ENCODE assay signal across 8 cellular contexts in genomic region chr2:25558262-25558661, GRCh38.
A peak's percentile ranks its signal among the peaks of the same experiment; 100 is the strongest.
DNase-seq lines count a peak whose midpoint lies in the region; ATAC-seq and TF ChIP-seq lines count a peak whose summit lies in the region.

No MANE protein-coding gene starts in this region.

- BruUV-seq in PC-9 (replicated peaks; lab: Mats Ljungman, UMichigan): no TSS peak

- no peak overlapping the region for H3K4me3 ChIP-seq in CD8-positive, alpha-beta memory T cell (ENCODE audit: low read length)
- H3K4me3 ChIP-seq in HUES64 (ENCODE audit: low read length): no peak overlapping the region
- no peak overlapping the region for H3K4me3 ChIP-seq in PC-9
- H3K4me3 ChIP-seq in thyroid gland (replicated peaks in 1 of 3): no peak overlapping the region

- ATAC-seq in GM21360 (IDR thresholded peaks at IDR 0.05; ENCODE audit: unreplicated experiment): peak; percentile 59
- ATAC-seq in activated CD8-positive, alpha-beta T cell treated with anti-CD3 and anti-CD28 coated beads, Interleukin-2, amount 10 ng/mL, durations not matched to agents 7 days and 5 days: peak; percentile 98

- H3K36me3 ChIP-seq in CD8-positive, alpha-beta memory T cell (ENCODE audit: insufficient read depth, low read length): no peaks in the 10 kb centered on the region
- no peaks in the 10 kb centered on the region for H3K36me3 ChIP-seq in HUES64 (ENCODE audit: insufficient read depth, low read length)
- no peaks in the 10 kb centered on the region for H3K36me3 ChIP-seq in PC-9 (ENCODE audit: low read depth)
- no peaks in the 10 kb centered on the region for H3K36me3 ChIP-seq in thyroid gland

- peaks cover 21 to 27% (median 26%) of the 10 kb centered on the region in 3 donors for H3K4me1 Mint-ChIP-seq in CD8-positive, alpha-beta memory T cell
- peaks cover 44% of the 10 kb centered on the region for H3K4me1 Mint-ChIP-seq in activated CD8-positive, alpha-beta T cell treated with anti-CD3 and anti-CD28 coated beads, Interleukin-2, amount 10 ng/mL, durations not matched to agents 7 days and 5 days (ENCODE audit: low read depth)

- H3K9me2 ChIP-seq in PC-9 (ENCODE audit: insufficient read depth): no peaks in the 10 kb centered on the region; the same call in 1 of the 2 replicates

- no peaks in the 10 kb centered on the region for H3K27me3 Mint-ChIP-seq in CD8-positive, alpha-beta memory T cell
- no peaks in the 10 kb centered on the region for H3K27me3 Mint-ChIP-seq in activated CD8-positive, alpha-beta T cell treated with anti-CD3 and anti-CD28 coated beads, Interleukin-2, amount 10 ng/mL, durations not matched to agents 7 days and 5 days (ENCODE audit: low read depth)

- H3K4me1 ChIP-seq in CD8-positive, alpha-beta memory T cell (ENCODE audit: insufficient read depth, low read length): peaks cover 14% of the 10 kb centered on the region
- H3K4me1 ChIP-seq in HUES64 (ENCODE audit: insufficient read depth, low read length) (peaks cover 18% of the 10 kb centered on the region), PC-9 (replicated peaks; ENCODE audit: insufficient read depth) (no peaks in the 10 kb centered on the region), thyroid gland (peaks cover 9 to 11% of the 10 kb centered on the region in 2 donors)

- H3K27me3 ChIP-seq in CD8-positive, alpha-beta memory T cell (ENCODE audit: insufficient read depth, low read length, poor library complexity, severe bottlenecking): no peaks in the 10 kb centered on the region
- no peaks in the 10 kb centered on the region for H3K27me3 ChIP-seq in HUES64 (ENCODE audit: insufficient read depth, low read length)
- no peaks in the 10 kb centered on the region for H3K27me3 ChIP-seq in PC-9 (ENCODE audit: insufficient read depth, low read depth)
- no peaks in the 10 kb centered on the region for H3K27me3 ChIP-seq in thyroid gland

- H3K4me3 Mint-ChIP-seq in CD8-positive, alpha-beta memory T cell: no peak overlapping the region
- H3K4me3 Mint-ChIP-seq in activated CD8-positive, alpha-beta T cell treated with anti-CD3 and anti-CD28 coated beads, Interleukin-2, amount 10 ng/mL, durations not matched to agents 7 days and 5 days: peak overlapping the region; percentile 35

- no peak for TF ChIP-seq POLR2A in thyroid gland (IDR thresholded peaks at IDR 0.05)

- no peak for TF ChIP-seq CTCF in PC-9 (conservative IDR thresholded peaks at IDR 0.05)
- no peak for TF ChIP-seq CTCF in thyroid gland (IDR thresholded peaks at IDR 0.05)

- H3K36me3 Mint-ChIP-seq in CD8-positive, alpha-beta memory T cell: peaks cover 0 to 4% (median 1%) of the 10 kb centered on the region in 3 donors
- peaks cover 16% of the 10 kb centered on the region for H3K36me3 Mint-ChIP-seq in activated CD8-positive, alpha-beta T cell treated with anti-CD3 and anti-CD28 coated beads, Interleukin-2, amount 10 ng/mL, durations not matched to agents 7 days and 5 days (ENCODE audit: low read depth)

- no peak overlapping the region for H3K4me2 ChIP-seq in PC-9

- H2AFZ ChIP-seq in PC-9: no peak overlapping the region

- peak overlapping the region in 6 of 8 donors; percentile 18 to 80 (median 52) for H3K27ac Mint-ChIP-seq in CD8-positive, alpha-beta memory T cell
- H3K27ac Mint-ChIP-seq in activated CD8-positive, alpha-beta T cell treated with anti-CD3 and anti-CD28 coated beads, Interleukin-2, amount 10 ng/mL, durations not matched to agents 7 days and 5 days: peak overlapping the region; percentile 92

- no peaks in the 10 kb centered on the region for H3K79me2 ChIP-seq in PC-9 (ENCODE audit: low read depth)

- no peaks in the 10 kb centered on the region for H3K9me3 Mint-ChIP-seq in CD8-positive, alpha-beta memory T cell
- H3K9me3 Mint-ChIP-seq in activated CD8-positive, alpha-beta T cell treated with anti-CD3 and anti-CD28 coated beads, Interleukin-2, amount 10 ng/mL, durations not matched to agents 7 days and 5 days (ENCODE audit: insufficient read depth): no peaks in the 10 kb centered on the region

- DNase-seq in CD8-positive, alpha-beta memory T cell: peak in 3 of 5 donors; percentile 9 to 52 (median 23)
- DNase-seq in activated CD8-positive, alpha-beta T cell treated with anti-CD3 and anti-CD28 coated beads, Interleukin-2, amount 10 ng/mL, durations not matched to agents 7 days and 5 days: peak; percentile 68
- peak; percentile 22 for DNase-seq in iPS DF 4.7 (ENCODE audit: extremely low read depth, low spot score)
- no peak for DNase-seq in PC-9
- DNase-seq in DMS79 treated with DMSO at 0.1 percent for 48 hours (lab: John Stamatoyannopoulos, UW): no peak
- DNase-seq in thyroid gland: no peak

- intact Hi-C loops in PC-9 (cut with micrococcal nuclease; ENCODE audit: unreplicated experiment) (no loop called here), thyroid gland (cut with DNase I) (no loop called here)

- peak overlapping the region; percentile 20; the same call in 1 of the 2 replicates for H3K9ac ChIP-seq in HUES64 (ENCODE audit: low read depth, low read length)

- H3K27ac ChIP-seq in CD8-positive, alpha-beta memory T cell (ENCODE audit: low read depth, low read length): no peak overlapping the region
- peak overlapping the region; percentile 61 for H3K27ac ChIP-seq in HUES64 (ENCODE audit: low read depth, low read length)
- no peak overlapping the region for H3K27ac ChIP-seq in PC-9
- H3K27ac ChIP-seq in thyroid gland: no peak overlapping the region

- CTCF ChIA-PET in CD8-positive, alpha-beta memory T cell (lab: Charles Lee): no interaction called here
- CTCF ChIA-PET in activated CD8-positive, alpha-beta T cell treated with anti-CD3 and anti-CD28 coated beads, Interleukin-2, amount 10 ng/mL, durations not matched to agents 7 days and 5 days (lab: Charles Lee): interaction anchor here (0.8 to 4.3 kb wide), 17 partner anchors 9 to 425 kb away, joined by 3 to 37 read pairs (median 5); no protein-coding TSS in a partner anchor
- CTCF ChIA-PET in PC-9 (lab: Charles Lee): no interaction called here

- H3F3A ChIP-seq in PC-9 (ENCODE audit: insufficient read depth, low read depth): no peaks in the 10 kb centered on the region; the same call in 1 of the 2 replicates

- no peaks in the 10 kb centered on the region for H3K9me3 ChIP-seq in CD8-positive, alpha-beta memory T cell (ENCODE audit: low read length)
- H3K9me3 ChIP-seq in HUES64 (ENCODE audit: insufficient read depth, low read depth, low read length) (no peaks in the 10 kb centered on the region), PC-9 (ENCODE audit: insufficient read depth, low read depth) (no peaks in the 10 kb centered on the region), thyroid gland (no peaks in the 10 kb centered on the region)

- H4K20me1 ChIP-seq in PC-9 (ENCODE audit: insufficient read depth): no peaks in the 10 kb centered on the region

- POLR2A ChIA-PET in CD8-positive, alpha-beta memory T cell (lab: Charles Lee): no interaction called here
- POLR2A ChIA-PET in activated CD8-positive, alpha-beta T cell treated with anti-CD3 and anti-CD28 coated beads, Interleukin-2, amount 10 ng/mL, durations not matched to agents 7 days and 5 days (lab: Charles Lee): interaction anchor here (0.7 to 2.1 kb wide), 8 partner anchors 9 to 320 kb away, joined by 3 to 7 read pairs (median 4); partner anchors contain the start of gene ASXL2
- POLR2A ChIA-PET in PC-9 (lab: Charles Lee; ENCODE audit: unreplicated experiment): no interaction called here

- 60% methylated on average over 2 of the region's 2 CpGs for WGBS in HUES64
- 80 to 84% methylated on average over 2 of the region's 2 CpGs for WGBS in thyroid gland, 2 donors

Comparison
In these comparisons a context has a peak if more than half of its experiments do, and no peak if none do; other contexts are left out.
1. DNase-seq: peak in CD8-positive, alpha-beta memory T cell (3 of 5), activated CD8-positive, alpha-beta T cell treated with anti-CD3 and anti-CD28 coated beads, Interleukin-2, amount 10 ng/mL, durations not matched to agents 7 days and 5 days (single experiment) and iPS DF 4.7 (single experiment); none in PC-9 (0 of 2), DMS79 treated with DMSO at 0.1 percent for 48 hours (single experiment) and thyroid gland (0 of 2).